25 cellular contexts compared by ENCODE assay signal in genomic region chr17:79541038-79541437, GRCh38.
DNase-seq lines count a peak whose midpoint lies in the region; ATAC-seq, FAIRE-seq and TF ChIP-seq lines count a peak whose summit lies in the region.
"Had no signal": no experiment of that assay in that cellular context is flagged by ENCODE, and none has a peak within 500 bp of the region (broad histone marks: within the 10 kb centered on the region; RNA-seq: fewer than 3 reads in every experiment).

No MANE protein-coding gene starts in this region.

- H3K27me3 ChIP-seq in SK-N-SH (ENCODE audit: insufficient read depth) (peaks cover 15% of the 10 kb centered on the region; the same call in 1 of the 2 replicates), pancreas (peaks cover 0 to 3% (median 0%) of the 10 kb centered on the region in 4 donors), uterus (no peaks in the 10 kb centered on the region)
- H3K27me3 ChIP-seq: BLaER1 had no signal

- TF ChIP-seq CTCF in SK-N-SH (IDR thresholded peaks at IDR 0.05) (no peak), brain (conservative IDR thresholded peaks at IDR 0.05) (no peak), endothelial cell (IDR thresholded peaks at IDR 0.05; ENCODE audit: unreplicated experiment) (no peak), pancreas (IDR thresholded peaks at IDR 0.05) (no peak), uterus (IDR thresholded peaks at IDR 0.05) (no peak)

- no peak for TF ChIP-seq POLR2A in uterus (IDR thresholded peaks at IDR 0.05)

- H4K20me1 ChIP-seq in SK-N-SH (ENCODE audit: insufficient read depth), result no peaks in the 10 kb centered on the region
- H4K20me1 ChIP-seq: BLaER1 had no signal

- H3K36me3 Mint-ChIP-seq in brain (no peaks in the 10 kb centered on the region), endothelial cell (ENCODE audit: low read depth, unreplicated experiment) (no peaks in the 10 kb centered on the region)
- H3K36me3 Mint-ChIP-seq: CD14-positive monocyte; CD4-positive, alpha-beta memory T cell; CD4-positive, CD25-positive, alpha-beta regulatory T cell had no signal

- H3K27me3 Mint-ChIP-seq in brain, result peaks cover 17% of the 10 kb centered on the region
- H3K27me3 Mint-ChIP-seq in endothelial cell (ENCODE audit: unreplicated experiment), result peaks cover 10% of the 10 kb centered on the region

- H2AFZ ChIP-seq in SK-N-SH (ENCODE audit: low read depth), result no peak overlapping the region

- peak in 1 of 2 experiments; percentile 76; a peak in 2 of 4 replicates for TF ChIP-seq EP300 in SK-N-SH (IDR thresholded peaks at IDR 0.05; ENCODE audit: borderline replicate concordance in 1 of 2, low read depth in 1 of 2, low read length in 1 of 2)

- H3K4me1 ChIP-seq in SK-N-SH (ENCODE audit: control insufficient read depth in 1 of 2, insufficient read depth in 2 of 2, low read depth in 1 of 2, low read length in 1 of 2) (peaks cover 0 to 26% of the 10 kb centered on the region in 2 experiments; a peak in 2 of 4 replicates), pancreas (no peaks in the 10 kb centered on the region), uterus (no peaks in the 10 kb centered on the region)
- H3K4me1 ChIP-seq: BE2C had no signal

- H3K79me2 ChIP-seq in SK-N-SH (ENCODE audit: insufficient read depth), result no peaks in the 10 kb centered on the region

- H3K9me3 Mint-ChIP-seq in brain (peaks cover 0 to 2% (median 0%) of the 10 kb centered on the region in 5 experiments), endothelial cell (ENCODE audit: unreplicated experiment) (no peaks in the 10 kb centered on the region)
- H3K9me3 Mint-ChIP-seq: CD4-positive, alpha-beta memory T cell; CD8-positive, alpha-beta memory T cell had no signal

- H3K4me3 Mint-ChIP-seq in brain (no peak overlapping the region), endothelial cell (ENCODE audit: unreplicated experiment) (no peak overlapping the region)
- H3K4me3 Mint-ChIP-seq: CD14-positive monocyte; CD4-positive, alpha-beta memory T cell; CD4-positive, CD25-positive, alpha-beta regulatory T cell; CD8-positive, alpha-beta memory T cell had no signal

- no peak for FAIRE-seq in pancreas (lab: Jason Lieb, UNC)
- FAIRE-seq: A204.1, G401.6, GM12891, GM19239 had no signal

- POLR2A ChIA-PET in SK-N-SH (lab: Yijun Ruan, JAX), result interaction anchor here (0.9 to 1.5 kb wide), 2 partner anchors 21 to 25 kb away, joined by 3 read pairs; no protein-coding TSS in a partner anchor

- H3K9me2 ChIP-seq in SK-N-SH, result no peaks in the 10 kb centered on the region

- H3K9me3 ChIP-seq in SK-N-SH (no peaks in the 10 kb centered on the region), pancreas (no peaks in the 10 kb centered on the region), uterus (no peaks in the 10 kb centered on the region)
- H3K9me3 ChIP-seq: BE2C, BLaER1 had no signal

- peak overlapping the region in 4 of 5 experiments; percentile 22 to 89 (median 47) for H3K27ac Mint-ChIP-seq in brain
- H3K27ac Mint-ChIP-seq in endothelial cell (ENCODE audit: unreplicated experiment), result peak overlapping the region; percentile 25
- H3K27ac Mint-ChIP-seq: CD14-positive monocyte; CD4-positive, alpha-beta memory T cell; CD4-positive, CD25-positive, alpha-beta regulatory T cell had no signal

- CTCF ChIA-PET in SK-N-SH (lab: Yijun Ruan, JAX), result interaction anchor here (0.7 to 1.8 kb wide), 10 partner anchors 8 to 168 kb away, joined by 3 to 6 read pairs (median 4); no protein-coding TSS in a partner anchor

- H3K4me3 ChIP-seq in SK-N-SH (ENCODE audit: low read depth in 2 of 2, low read length in 1 of 2), result no peak overlapping the region
- no peak overlapping the region for H3K4me3 ChIP-seq in pancreas
- no peak overlapping the region for H3K4me3 ChIP-seq in uterus
- H3K4me3 ChIP-seq: BLaER1 had no signal

- no peak overlapping the region for H3K9ac ChIP-seq in SK-N-SH
- H3K9ac ChIP-seq: BLaER1 had no signal

- no peak; the same call in 1 of the 2 replicates for TF ChIP-seq RAD21 in SK-N-SH (IDR thresholded peaks at IDR 0.05; ENCODE audit: low read length)

- H3K27ac ChIP-seq in SK-N-SH (ENCODE audit: low read depth in 2 of 2, low read length in 1 of 2) (no peak overlapping the region), pancreas (no peak overlapping the region), uterus (no peak overlapping the region)
- H3K27ac ChIP-seq: BLaER1 had no signal

- ATAC-seq in pancreas, result no peak

- H3F3A ChIP-seq in SK-N-SH (replicated peaks; ENCODE audit: insufficient read depth), result no peaks in the 10 kb centered on the region

- peak; percentile 76 for DNase-seq in SK-N-SH
- DNase-seq in endothelial cell (ENCODE audit: low spot score), result no peak
- no peak for DNase-seq in T-helper 9 cell
- DNase-seq in DMS153 treated with DMSO at 0.1 percent for 48 hours (lab: John Stamatoyannopoulos, UW; ENCODE audit: unreplicated experiment), result no peak
- no peak for DNase-seq in pancreas
- no peak for DNase-seq in uterus
- DNase-seq: 8988T; ACHN; BE2C; C1 segment of cervical spinal cord; CD4-positive, alpha-beta memory T cell; CD4-positive, CD25-positive, alpha-beta regulatory T cell; CD8-positive, alpha-beta memory T cell; COR-L47; DMS 273 treated with DMSO at 0.1 percent for 48 hours; DMS153; DMS79 treated with DMSO at 0.1 percent for 48 hours; GF-D8 had no signal

- intact Hi-C loops in pancreas (cut with DNase I), result no loop called here
- intact Hi-C loops in uterus (cut with DNase I; ENCODE audit: low total_unique reads), result no loop called here

- WGBS in SK-N-SH (ENCODE audit: low lambda C conversion rate), result 27% methylated on average over 3 of the region's 3 CpGs
- WGBS in pancreas, 2 donors, result 78 to 81% methylated on average over 3 of the region's 3 CpGs

- H3K4me1 Mint-ChIP-seq in brain (peaks cover 35% of the 10 kb centered on the region), endothelial cell (ENCODE audit: unreplicated experiment) (peaks cover 3% of the 10 kb centered on the region)
- H3K4me1 Mint-ChIP-seq: CD14-positive monocyte; CD4-positive, alpha-beta memory T cell; CD4-positive, CD25-positive, alpha-beta regulatory T cell; CD8-positive, alpha-beta memory T cell had no signal

- H3K36me3 ChIP-seq in SK-N-SH (replicated peaks in 1 of 2; ENCODE audit: control insufficient read depth in 1 of 2, insufficient read depth in 2 of 2, low read length in 1 of 2), result no peaks in the 10 kb centered on the region
- no peaks in the 10 kb centered on the region for H3K36me3 ChIP-seq in pancreas
- no peaks in the 10 kb centered on the region for H3K36me3 ChIP-seq in uterus
- H3K36me3 ChIP-seq: BE2C, BLaER1 had no signal

- H3K4me2 ChIP-seq in SK-N-SH, result no peak overlapping the region

TF ChIP-seq in SK-N-SH, 30 proteins besides CTCF, POLR2A, EP300 and RAD21 (continues in another document):
- TF ChIP-seq MXI1 (IDR thresholded peaks at IDR 0.05; ENCODE audit: low read depth, low read length) (no peak), GATA2 (CRISPR knock-in tag; IDR thresholded peaks at IDR 0.05) (peak; percentile 83), USF1 (IDR thresholded peaks at IDR 0.05; ENCODE audit: borderline replicate concordance, low read depth) (no peak), TAF1 (IDR thresholded peaks at IDR 0.05; ENCODE audit: borderline replicate concordance, low read depth, low read length) (no peak), EZH2phosphoT487 (IDR thresholded peaks at IDR 0.05; ENCODE audit: borderline replicate concordance, low read depth) (no peak), TCF12 (IDR thresholded peaks at IDR 0.05) (no peak), TEAD4 (IDR thresholded peaks at IDR 0.05; ENCODE audit: borderline replicate concordance, insufficient read depth) (no peak), POLR2AphosphoS5 (IDR thresholded peaks at IDR 0.05; ENCODE audit: low read depth, low read length) (no peak), RCOR1 (IDR thresholded peaks at IDR 0.05; ENCODE audit: low read length) (peak; percentile 90; the same call in 1 of the 2 replicates), FOXJ3 (CRISPR knock-in tag; IDR thresholded peaks at IDR 0.05) (no peak), FOXM1 (IDR thresholded peaks at IDR 0.05; ENCODE audit: low read depth) (no peak), CHD2 (IDR thresholded peaks at IDR 0.05; ENCODE audit: low read length, partially characterized antibody) (peak; percentile 44), SMC3 (IDR thresholded peaks at IDR 0.05; ENCODE audit: low read depth, low read length) (no peak), GABPA (IDR thresholded peaks at IDR 0.05; ENCODE audit: low read depth) (no peak), RFX5 (IDR thresholded peaks at IDR 0.05; ENCODE audit: low read length) (no peak), ELF1 (IDR thresholded peaks at IDR 0.05) (no peak)
- TF ChIP-seq, protein P1, sequence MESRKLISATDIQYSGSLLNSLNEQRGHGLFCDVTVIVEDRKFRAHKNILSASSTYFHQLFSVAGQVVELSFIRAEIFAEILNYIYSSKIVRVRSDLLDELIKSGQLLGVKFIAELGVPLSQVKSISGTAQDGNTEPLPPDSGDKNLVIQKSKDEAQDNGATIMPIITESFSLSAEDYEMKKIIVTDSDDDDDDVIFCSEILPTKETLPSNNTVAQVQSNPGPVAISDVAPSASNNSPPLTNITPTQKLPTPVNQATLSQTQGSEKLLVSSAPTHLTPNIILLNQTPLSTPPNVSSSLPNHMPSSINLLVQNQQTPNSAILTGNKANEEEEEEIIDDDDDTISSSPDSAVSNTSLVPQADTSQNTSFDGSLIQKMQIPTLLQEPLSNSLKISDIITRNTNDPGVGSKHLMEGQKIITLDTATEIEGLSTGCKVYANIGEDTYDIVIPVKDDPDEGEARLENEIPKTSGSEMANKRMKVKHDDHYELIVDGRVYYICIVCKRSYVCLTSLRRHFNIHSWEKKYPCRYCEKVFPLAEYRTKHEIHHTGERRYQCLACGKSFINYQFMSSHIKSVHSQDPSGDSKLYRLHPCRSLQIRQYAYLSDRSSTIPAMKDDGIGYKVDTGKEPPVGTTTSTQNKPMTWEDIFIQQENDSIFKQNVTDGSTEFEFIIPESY (IDR thresholded peaks at IDR 0.05; ENCODE audit: borderline replicate concordance, low read depth), result no peak
- TF ChIP-seq, protein P2, sequence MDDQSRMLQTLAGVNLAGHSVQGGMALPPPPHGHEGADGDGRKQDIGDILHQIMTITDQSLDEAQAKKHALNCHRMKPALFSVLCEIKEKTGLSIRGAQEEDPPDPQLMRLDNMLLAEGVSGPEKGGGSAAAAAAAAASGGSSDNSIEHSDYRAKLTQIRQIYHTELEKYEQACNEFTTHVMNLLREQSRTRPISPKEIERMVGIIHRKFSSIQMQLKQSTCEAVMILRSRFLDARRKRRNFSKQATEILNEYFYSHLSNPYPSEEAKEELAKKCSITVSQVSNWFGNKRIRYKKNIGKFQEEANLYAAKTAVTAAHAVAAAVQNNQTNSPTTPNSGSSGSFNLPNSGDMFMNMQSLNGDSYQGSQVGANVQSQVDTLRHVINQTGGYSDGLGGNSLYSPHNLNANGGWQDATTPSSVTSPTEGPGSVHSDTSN (IDR thresholded peaks at IDR 0.05), result no peak
